In the genomic region with DNA sequence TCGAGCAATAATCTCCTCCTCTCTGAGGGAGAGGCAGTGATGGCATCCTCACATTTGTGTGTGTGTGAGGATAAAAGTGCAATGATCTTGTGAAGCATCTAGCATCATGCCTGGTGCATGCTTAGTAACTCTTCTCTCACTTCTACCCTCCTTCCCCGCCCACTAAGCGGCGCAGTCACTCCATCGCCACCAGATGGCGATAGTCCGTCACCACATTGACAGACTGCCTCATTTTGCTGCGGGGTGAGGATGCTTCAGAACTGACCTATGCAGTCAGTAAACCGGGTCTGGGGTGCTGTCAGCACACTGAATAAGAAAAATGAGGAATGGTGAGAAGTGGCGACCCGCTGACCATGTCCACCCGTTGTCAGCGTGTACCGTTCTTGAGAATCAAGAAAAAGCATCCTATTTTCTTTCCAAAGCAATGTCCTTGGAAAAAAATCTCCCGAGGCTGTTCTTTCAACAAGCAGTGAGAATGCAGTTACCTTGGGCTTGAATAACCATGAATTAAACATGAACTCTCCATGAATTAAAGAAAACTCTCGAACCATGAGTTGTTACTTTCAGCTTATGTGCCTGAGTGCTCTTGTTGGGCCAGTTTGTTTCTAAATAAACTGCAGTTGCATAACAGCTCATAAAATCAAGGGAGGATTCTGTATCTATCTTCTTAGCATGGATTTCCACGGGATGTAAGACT, we compare ENCODE assay signal across 8 cellular contexts. TPM values are rescaled to one million over a fixed set of nuclear protein-coding genes. Genes with fewer than 3 reads are reported as not detected.
DNase-seq lines count a peak whose midpoint lies in the region; ATAC-seq, FAIRE-seq and TF ChIP-seq lines count a peak whose summit lies in the region.

No MANE protein-coding gene starts in this region.

- H3K27ac ChIP-seq in neural progenitor cell = no peak overlapping the region
- H3K27ac ChIP-seq in stomach = no peak overlapping the region

- H3K27me3 ChIP-seq in neural progenitor cell = no peaks in the 10 kb centered on the region
- peaks cover 0 to 5% (median 0%) of the 10 kb centered on the region in 3 donors for H3K27me3 ChIP-seq in stomach

- H3K9me3 ChIP-seq in neural progenitor cell (ENCODE audit: low read depth) (no peaks in the 10 kb centered on the region), stomach (no peaks in the 10 kb centered on the region)

- in situ Hi-C loops in KBM-7 (cut with MboI; ENCODE audit: low pct_unique_long_range_greater_than_20kb, low sequenced_read_pairs) = no loop called here

- H3K4me1 ChIP-seq in neural progenitor cell = peaks cover 15% of the 10 kb centered on the region
- H3K4me1 ChIP-seq in stomach = peaks cover 0 to 36% (median 20%) of the 10 kb centered on the region in 4 donors

- no peaks in the 10 kb centered on the region for H4K20me1 ChIP-seq in neural progenitor cell (ENCODE audit: low read depth)

- TF ChIP-seq EP300 in stomach (IDR thresholded peaks at IDR 0.05) = no peak

- peaks cover 6% of the 10 kb centered on the region for H3K27me3 Mint-ChIP-seq in activated T-helper 1 cell treated with anti-CD3 and anti-CD28 coated beads, Interleukin-12 subunit alpha, Interleukin-12 subunit beta, Interleukin-2, Interleukin-4 antibody, amounts not matched to agents 30 ng/mL and 10 ng/mL and 1 ng/mL, durations not matched to agents 14 hours and 24 hours and 36 hours (ENCODE audit: insufficient read depth)
- H3K27me3 Mint-ChIP-seq in neural progenitor cell (ENCODE audit: insufficient read depth, low read depth) = peaks cover 4% of the 10 kb centered on the region

- no peaks in the 10 kb centered on the region for H3K36me3 ChIP-seq in neural progenitor cell
- no peaks in the 10 kb centered on the region for H3K36me3 ChIP-seq in stomach

- ATAC-seq in GM21619 (IDR thresholded peaks at IDR 0.05; ENCODE audit: unreplicated experiment) = peak; percentile 97

- no peak for FAIRE-seq in RCC 7860 (lab: Jason Lieb, UNC)

- DNase-seq in DMS79 treated with DMSO at 0.1 percent for 48 hours (lab: John Stamatoyannopoulos, UW) = peak; percentile 72
- peak; percentile 79 for DNase-seq in KBM-7
- peak; percentile 51 for DNase-seq in RCC 7860 (ENCODE audit: low spot score)
- DNase-seq in activated T-helper 1 cell treated with anti-CD3 and anti-CD28 coated beads, Interleukin-12 subunit alpha, Interleukin-12 subunit beta, Interleukin-2, Interleukin-4 antibody, amounts not matched to agents 30 ng/mL and 10 ng/mL and 1 ng/mL, durations not matched to agents 14 hours and 24 hours and 36 hours (ENCODE audit: low spot score) = peak; percentile 60
- peak; percentile 74 for DNase-seq in fibroblast of mammary gland (ENCODE audit: low read depth)
- DNase-seq in neural progenitor cell (ENCODE audit: low spot score) = peak; percentile 85
- peak; percentile 73 for DNase-seq in stomach

- intact Hi-C loops in activated T-helper 1 cell treated with anti-CD3 and anti-CD28 coated beads, Interleukin-12 subunit alpha, Interleukin-12 subunit beta, Interleukin-2, Interleukin-4 antibody, amounts not matched to agents 30 ng/mL and 10 ng/mL and 1 ng/mL, durations not matched to agents 14 hours and 24 hours and 36 hours (cut with micrococcal nuclease) = loop anchor here (1.0 to 2.0 kb wide), 5 partner anchors 19 to 1039 kb away; no protein-coding TSS in a partner anchor
- intact Hi-C loops in stomach (cut with DNase I; ENCODE audit: low total_unique reads) = no loop called here

- no peaks in the 10 kb centered on the region for H3K36me3 Mint-ChIP-seq in activated T-helper 1 cell treated with anti-CD3 and anti-CD28 coated beads, Interleukin-12 subunit alpha, Interleukin-12 subunit beta, Interleukin-2, Interleukin-4 antibody, amounts not matched to agents 30 ng/mL and 10 ng/mL and 1 ng/mL, durations not matched to agents 14 hours and 24 hours and 36 hours (ENCODE audit: low read depth)
- H3K36me3 Mint-ChIP-seq in neural progenitor cell = no peaks in the 10 kb centered on the region

- H3K4me3 ChIP-seq in fibroblast of mammary gland (ENCODE audit: control insufficient read depth, low read depth, low read length) = no peak overlapping the region
- H3K4me3 ChIP-seq in neural progenitor cell = no peak overlapping the region
- no peak overlapping the region for H3K4me3 ChIP-seq in stomach

- peaks cover 7% of the 10 kb centered on the region for H3K4me1 Mint-ChIP-seq in activated T-helper 1 cell treated with anti-CD3 and anti-CD28 coated beads, Interleukin-12 subunit alpha, Interleukin-12 subunit beta, Interleukin-2, Interleukin-4 antibody, amounts not matched to agents 30 ng/mL and 10 ng/mL and 1 ng/mL, durations not matched to agents 14 hours and 24 hours and 36 hours (ENCODE audit: low read depth)
- H3K4me1 Mint-ChIP-seq in neural progenitor cell = peaks cover 27% of the 10 kb centered on the region

- no peak for TF ChIP-seq POLR2A in stomach (IDR thresholded peaks at IDR 0.05)

- WGBS in stomach, 5 donors = 7 to 11% (median 8%) methylated on average over 17 of the region's 17 CpGs

- no peaks in the 10 kb centered on the region for H3K79me2 ChIP-seq in neural progenitor cell (ENCODE audit: low read depth)

- no peaks in the 10 kb centered on the region for H3F3A ChIP-seq in neural progenitor cell (ENCODE audit: low read depth)

- no peak overlapping the region for H3K4me2 ChIP-seq in neural progenitor cell

- no peak overlapping the region for H3K27ac Mint-ChIP-seq in activated T-helper 1 cell treated with anti-CD3 and anti-CD28 coated beads, Interleukin-12 subunit alpha, Interleukin-12 subunit beta, Interleukin-2, Interleukin-4 antibody, amounts not matched to agents 30 ng/mL and 10 ng/mL and 1 ng/mL, durations not matched to agents 14 hours and 24 hours and 36 hours
- H3K27ac Mint-ChIP-seq in neural progenitor cell = no peak overlapping the region

- TF ChIP-seq CTCF in fibroblast of mammary gland (conservative IDR thresholded peaks at IDR 0.05; ENCODE audit: control insufficient read depth, insufficient read depth, low read depth, low read length) (peak; percentile 97), neural progenitor cell (IDR thresholded peaks at IDR 0.05) (peak; percentile 95), stomach (IDR thresholded peaks at IDR 0.05) (peak in 5 of 7 experiments; percentile 76 to 87 (median 82))

- H3K9ac ChIP-seq in neural progenitor cell = no peak overlapping the region

- no peaks in the 10 kb centered on the region for H3K9me3 Mint-ChIP-seq in activated T-helper 1 cell treated with anti-CD3 and anti-CD28 coated beads, Interleukin-12 subunit alpha, Interleukin-12 subunit beta, Interleukin-2, Interleukin-4 antibody, amounts not matched to agents 30 ng/mL and 10 ng/mL and 1 ng/mL, durations not matched to agents 14 hours and 24 hours and 36 hours
- H3K9me3 Mint-ChIP-seq in neural progenitor cell = peaks cover 3% of the 10 kb centered on the region

- H3K4me3 Mint-ChIP-seq in activated T-helper 1 cell treated with anti-CD3 and anti-CD28 coated beads, Interleukin-12 subunit alpha, Interleukin-12 subunit beta, Interleukin-2, Interleukin-4 antibody, amounts not matched to agents 30 ng/mL and 10 ng/mL and 1 ng/mL, durations not matched to agents 14 hours and 24 hours and 36 hours = no peak overlapping the region
- peak overlapping the region; percentile 68 for H3K4me3 Mint-ChIP-seq in neural progenitor cell

- no peak overlapping the region for H2AFZ ChIP-seq in neural progenitor cell (replicated peaks)

RNA-seq across cellular contexts. Expression of a gene that starts 37.3 kb away (rescaled TPM):
- 16.6 and 17.4 TPM in 2 replicates for total RNA-seq in activated T-helper 1 cell treated with anti-CD3 and anti-CD28 coated beads, Interleukin-12 subunit alpha, Interleukin-12 subunit beta, Interleukin-2, Interleukin-4 antibody, amounts not matched to agents 30 ng/mL and 10 ng/mL and 1 ng/mL, durations not matched to agents 14 hours and 24 hours and 36 hours
- total RNA-seq in neural progenitor cell (ENCODE audit: low replicate concordance) (12.2 and 26.6 TPM in 2 replicates), stomach (10 to 100 TPM in 1 of 5 donors, 1 to 10 TPM in 3, not detected in 1; 3.9 to 15.2 (median 6.4) TPM)
- polyA plus RNA-seq in stomach = 1 to 10 TPM; 4.4 to 8.1 (median 7.1) TPM
